2 cellular contexts compared by ENCODE assay signal in the genomic region with DNA sequence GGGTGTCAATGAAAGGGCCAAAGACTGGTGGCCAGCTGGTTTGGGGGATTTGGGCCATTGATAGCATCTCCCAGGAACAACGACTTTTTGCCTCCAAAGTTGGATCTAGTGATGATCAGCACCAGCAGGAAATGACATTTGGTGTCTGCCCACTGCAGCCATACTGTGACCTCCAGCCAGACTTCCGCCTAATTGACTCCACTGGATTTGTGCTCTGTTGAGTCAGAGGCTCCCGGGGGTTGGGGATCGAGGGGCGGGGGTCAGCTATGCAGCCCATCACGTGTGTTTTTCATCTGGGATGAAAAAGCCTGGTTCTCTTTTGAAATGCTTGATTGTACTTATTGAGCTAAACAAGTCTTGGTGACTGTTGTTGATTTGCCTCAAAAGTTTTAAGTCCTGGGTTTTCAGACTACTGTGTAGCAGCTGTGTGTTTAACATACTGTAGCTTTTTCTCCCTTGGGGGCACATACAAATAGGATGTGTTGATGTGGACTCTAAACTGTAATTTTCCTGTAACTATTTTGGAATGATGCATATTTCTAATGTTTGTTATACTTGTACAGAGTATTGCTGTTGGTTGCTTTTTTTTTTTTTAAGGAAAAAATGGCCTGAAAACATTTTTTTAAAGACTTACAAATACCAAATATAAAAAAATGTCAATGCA.
TF ChIP-seq lines count a peak whose summit lies in the region.

No MANE protein-coding gene starts in this region.

TF ChIP-seq in IMR-90, 13 proteins besides CTCF, POLR2A, EP300 and RAD21:
- no peak for TF ChIP-seq RCOR1 (IDR thresholded peaks at IDR 0.05; ENCODE audit: insufficient replicate concordance, low read length)
- TF ChIP-seq, protein P1, sequence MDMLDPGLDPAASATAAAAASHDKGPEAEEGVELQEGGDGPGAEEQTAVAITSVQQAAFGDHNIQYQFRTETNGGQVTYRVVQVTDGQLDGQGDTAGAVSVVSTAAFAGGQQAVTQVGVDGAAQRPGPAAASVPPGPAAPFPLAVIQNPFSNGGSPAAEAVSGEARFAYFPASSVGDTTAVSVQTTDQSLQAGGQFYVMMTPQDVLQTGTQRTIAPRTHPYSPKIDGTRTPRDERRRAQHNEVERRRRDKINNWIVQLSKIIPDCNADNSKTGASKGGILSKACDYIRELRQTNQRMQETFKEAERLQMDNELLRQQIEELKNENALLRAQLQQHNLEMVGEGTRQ (IDR thresholded peaks at IDR 0.05; ENCODE audit: low read depth, low read length) = no peak
- TF ChIP-seq NFE2L2 (IDR thresholded peaks at IDR 0.05; ENCODE audit: low read depth, low read length) = no peak
- TF ChIP-seq RFX5 (IDR thresholded peaks at IDR 0.05; ENCODE audit: low read depth, low read length) = no peak
- no peak for TF ChIP-seq FOS (IDR thresholded peaks at IDR 0.05; ENCODE audit: low read depth, low read length)
- no peak for TF ChIP-seq MAFK (IDR thresholded peaks at IDR 0.05; ENCODE audit: low read depth, low read length)
- TF ChIP-seq MAZ (IDR thresholded peaks at IDR 0.05; ENCODE audit: borderline replicate concordance, low read depth, low read length) = no peak
- TF ChIP-seq SMC3 (IDR thresholded peaks at IDR 0.05; ENCODE audit: low read depth, low read length) = no peak
- TF ChIP-seq MXI1 (IDR thresholded peaks at IDR 0.05; ENCODE audit: borderline replicate concordance, low read depth, low read length) = no peak
- TF ChIP-seq CHD1 (IDR thresholded peaks at IDR 0.05; ENCODE audit: low read depth, low read length) = no peak

TF ChIP-seq in endothelial cell of umbilical vein, 7 proteins besides CTCF, POLR2A, EP300 and RAD21:
- TF ChIP-seq POLR2AphosphoS5 (IDR thresholded peaks at IDR 0.05; ENCODE audit: insufficient read depth, low read depth, low read length) (no peak), JUN (IDR thresholded peaks at IDR 0.05; ENCODE audit: borderline replicate concordance, insufficient read depth, insufficient read length, low read depth) (no peak), GATA2 (IDR thresholded peaks at IDR 0.05; ENCODE audit: insufficient read depth, insufficient read length, low read depth, low read length) (no peak), FOS (IDR thresholded peaks at IDR 0.05; ENCODE audit: borderline replicate concordance, insufficient read depth, low read length) (no peak), MAX (IDR thresholded peaks at IDR 0.05; ENCODE audit: insufficient read depth, insufficient read length) (no peak), MYC (IDR thresholded peaks at IDR 0.05; ENCODE audit: low read depth, low read length) (no peak), EZH2 (IDR thresholded peaks at IDR 0.05; ENCODE audit: borderline replicate concordance, low read depth, low read length, severe bottlenecking) (no peak)
